In the genomic region with DNA sequence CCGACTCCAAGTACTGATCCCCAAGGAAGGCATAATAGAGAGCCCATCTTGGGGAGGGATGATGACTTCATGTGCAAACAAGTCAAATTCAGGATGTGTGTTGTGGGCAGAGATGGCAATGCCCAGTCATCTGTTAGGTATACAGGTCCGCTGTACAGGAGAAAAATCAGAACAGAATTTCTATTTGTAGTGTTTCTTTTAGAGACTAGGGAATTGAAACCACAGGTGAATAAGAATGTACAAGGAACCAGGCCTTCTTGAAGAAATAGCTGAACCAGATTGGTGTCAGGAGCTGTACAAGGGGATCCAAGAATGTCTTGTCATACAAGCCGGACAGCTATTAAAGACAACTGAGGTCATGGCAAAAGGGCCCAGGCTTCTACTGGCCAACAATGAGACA, we compare ENCODE assay signal across 21 cellular contexts.
DNase-seq lines count a peak whose midpoint lies in the region; ATAC-seq and TF ChIP-seq lines count a peak whose summit lies in the region.
"Had no signal": no experiment of that assay in that cellular context is flagged by ENCODE, and none has a peak within 500 bp of the region (broad histone marks: within the 10 kb centered on the region; RNA-seq: fewer than 3 reads in every experiment).

No MANE protein-coding gene starts in this region.

- H3K9ac ChIP-seq in OCI-LY3 (ENCODE audit: low read length): peak overlapping the region; percentile 49

- peak overlapping the region; percentile 80 for H3K4me2 ChIP-seq in OCI-LY3 (ENCODE audit: low read length)

- peaks cover 10% of the 10 kb centered on the region for H3K36me3 Mint-ChIP-seq in activated naive CD4-positive, alpha-beta T cell treated with anti-CD3 and anti-CD28 coated beads, Interleukin-2, amount 10 ng/mL, durations not matched to agents 7 days and 5 days
- peaks cover 5% of the 10 kb centered on the region for H3K36me3 Mint-ChIP-seq in activated naive CD8-positive, alpha-beta T cell treated with anti-CD3 and anti-CD28 coated beads, Interleukin-2, amount 50 U/mL, for 24 hours (ENCODE audit: low read depth)
- peaks cover under 1 to 2% of the 10 kb centered on the region in 2 donors for H3K36me3 Mint-ChIP-seq in stimulated activated naive B cell treated with anti-CD40 and anti-IgM and Interleukin-4, amounts not matched to agents 10 μg/mL and 1 μg/mL and 100 μg/mL, for 72 hours
- H3K36me3 Mint-ChIP-seq in WTC11: peaks cover under 1% of the 10 kb centered on the region; the same call in 1 of the 2 replicates

- no peaks in the 10 kb centered on the region for H3K36me3 ChIP-seq in OCI-LY3 (replicated peaks; ENCODE audit: low read depth, low read length)
- H3K36me3 ChIP-seq: heart left ventricle had no signal

- peak overlapping the region; percentile 98 for H3K27ac ChIP-seq in OCI-LY3 (ENCODE audit: low read length)
- H3K27ac ChIP-seq: heart left ventricle, testis, VCaP had no signal

- H3K4me1 Mint-ChIP-seq in activated naive CD4-positive, alpha-beta T cell treated with anti-CD3 and anti-CD28 coated beads, Interleukin-2, amount 10 ng/mL, durations not matched to agents 7 days and 5 days: peaks cover 50% of the 10 kb centered on the region
- peaks cover 49% of the 10 kb centered on the region for H3K4me1 Mint-ChIP-seq in activated naive CD8-positive, alpha-beta T cell treated with anti-CD3 and anti-CD28 coated beads, Interleukin-2, amount 50 U/mL, for 24 hours
- peaks cover 37 to 64% of the 10 kb centered on the region in 2 donors for H3K4me1 Mint-ChIP-seq in stimulated activated naive B cell treated with anti-CD40 and anti-IgM and Interleukin-4, amounts not matched to agents 10 μg/mL and 1 μg/mL and 100 μg/mL, for 72 hours
- H3K4me1 Mint-ChIP-seq in WTC11: peaks cover 14% of the 10 kb centered on the region

- no peak overlapping the region for H2AFZ ChIP-seq in OCI-LY3 (ENCODE audit: low read depth, low read length)

- peak overlapping the region; percentile 38 for H3K27ac Mint-ChIP-seq in activated naive CD4-positive, alpha-beta T cell treated with anti-CD3 and anti-CD28 coated beads, Interleukin-2, amount 10 ng/mL, durations not matched to agents 7 days and 5 days
- peak overlapping the region; percentile 43 for H3K27ac Mint-ChIP-seq in activated naive CD8-positive, alpha-beta T cell treated with anti-CD3 and anti-CD28 coated beads, Interleukin-2, amount 50 U/mL, for 24 hours
- H3K27ac Mint-ChIP-seq in stimulated activated naive B cell treated with anti-CD40 and anti-IgM and Interleukin-4, amounts not matched to agents 10 μg/mL and 1 μg/mL and 100 μg/mL, for 72 hours: peak overlapping the region; percentile 86
- H3K27ac Mint-ChIP-seq in WTC11: no peak overlapping the region

- peaks cover 56% of the 10 kb centered on the region for H3K4me1 ChIP-seq in OCI-LY3 (ENCODE audit: low read length)

- ATAC-seq in activated naive CD8-positive, alpha-beta T cell treated with anti-CD3 and anti-CD28 coated beads, Interleukin-2, amount 50 U/mL, for 24 hours: no peak
- peak; percentile 38 to 56 for ATAC-seq in stimulated activated naive B cell treated with anti-CD40 and anti-IgM and Interleukin-4, amounts not matched to agents 10 μg/mL and 1 μg/mL and 100 μg/mL, for 72 hours (replicated peaks)
- ATAC-seq in WTC11: no peak
- ATAC-seq in GM18505 (IDR thresholded peaks at IDR 0.05; ENCODE audit: unreplicated experiment): no peak
- ATAC-seq: effector memory CD8-positive, alpha-beta T cell; heart left ventricle had no signal

- H3K27me3 Mint-ChIP-seq in activated naive CD4-positive, alpha-beta T cell treated with anti-CD3 and anti-CD28 coated beads, Interleukin-2, amount 10 ng/mL, durations not matched to agents 7 days and 5 days: no peaks in the 10 kb centered on the region
- no peaks in the 10 kb centered on the region for H3K27me3 Mint-ChIP-seq in activated naive CD8-positive, alpha-beta T cell treated with anti-CD3 and anti-CD28 coated beads, Interleukin-2, amount 50 U/mL, for 24 hours
- peaks cover 2% of the 10 kb centered on the region in 2 donors for H3K27me3 Mint-ChIP-seq in stimulated activated naive B cell treated with anti-CD40 and anti-IgM and Interleukin-4, amounts not matched to agents 10 μg/mL and 1 μg/mL and 100 μg/mL, for 72 hours
- H3K27me3 Mint-ChIP-seq in WTC11 (ENCODE audit: low read depth): peaks cover 2% of the 10 kb centered on the region; the same call in 1 of the 2 replicates
- H3K27me3 Mint-ChIP-seq: effector memory CD8-positive, alpha-beta T cell had no signal

- no peak for DNase-seq in activated naive CD4-positive, alpha-beta T cell treated with anti-CD3 and anti-CD28 coated beads, Interleukin-2, amount 10 ng/mL, durations not matched to agents 7 days and 5 days
- DNase-seq in activated naive CD4-positive, alpha-beta T cell treated with anti-CD3 and anti-CD28 coated beads, Interleukin-2, amount 50 U/mL, for 16 hours: no peak
- DNase-seq in activated naive CD8-positive, alpha-beta T cell treated with anti-CD3 and anti-CD28 coated beads, Interleukin-2, amount 50 U/mL, for 24 hours: no peak
- peak; percentile 23 for DNase-seq in stimulated activated naive B cell treated with anti-CD40 and anti-IgM and Interleukin-4, amounts not matched to agents 10 μg/mL and 1 μg/mL and 100 μg/mL, for 72 hours
- no peak for DNase-seq in effector CD8-positive, alpha-beta T cell (lab: John Stamatoyannopoulos, UW)
- no peak for DNase-seq in WTC11 (ENCODE audit: low spot score)
- DNase-seq: activated effector memory CD4-positive, alpha-beta T cell treated with anti-CD3 and anti-CD28 coated beads, Interleukin-2, amount 50 U/mL, for 16 hours; Caco-2; effector memory CD8-positive, alpha-beta T cell; GOT3; heart left ventricle; KG1; NCI-H1092; NCI-H2081 treated with DMSO at 0.1 percent for 48 hours; nucleus accumbens; stimulated activated CD8-positive, alpha-beta memory T cell treated with anti-CD3 and anti-CD28 coated beads, Interleukin-4, amount 100 ng/mL, for 48 hours; SW 1271; testis had no signal

- peaks cover 9% of the 10 kb centered on the region for H3K9me3 ChIP-seq in OCI-LY3 (ENCODE audit: insufficient read depth, low read length)
- H3K9me3 ChIP-seq: Caco-2, testis had no signal

- no peaks in the 10 kb centered on the region for H3K27me3 ChIP-seq in OCI-LY3 (ENCODE audit: low read depth, low read length)
- H3K27me3 ChIP-seq: heart left ventricle, testis had no signal

- TF ChIP-seq CTCF in OCI-LY3 (IDR thresholded peaks at IDR 0.05; ENCODE audit: low read depth, low read length) (no peak), WTC11 (IDR thresholded peaks at IDR 0.05) (no peak)

- no peaks in the 10 kb centered on the region for H3K79me2 ChIP-seq in OCI-LY3 (ENCODE audit: low read length)

- H3K9me3 Mint-ChIP-seq in activated naive CD4-positive, alpha-beta T cell treated with anti-CD3 and anti-CD28 coated beads, Interleukin-2, amount 10 ng/mL, durations not matched to agents 7 days and 5 days: peaks cover 12% of the 10 kb centered on the region
- H3K9me3 Mint-ChIP-seq in activated naive CD8-positive, alpha-beta T cell treated with anti-CD3 and anti-CD28 coated beads, Interleukin-2, amount 50 U/mL, for 24 hours: peaks cover 8% of the 10 kb centered on the region
- peaks cover 6 to 7% of the 10 kb centered on the region in 2 donors for H3K9me3 Mint-ChIP-seq in stimulated activated naive B cell treated with anti-CD40 and anti-IgM and Interleukin-4, amounts not matched to agents 10 μg/mL and 1 μg/mL and 100 μg/mL, for 72 hours
- peaks cover 8% of the 10 kb centered on the region for H3K9me3 Mint-ChIP-seq in WTC11
- H3K9me3 Mint-ChIP-seq: effector memory CD8-positive, alpha-beta T cell had no signal

- no peaks in the 10 kb centered on the region for H4K20me1 ChIP-seq in OCI-LY3 (ENCODE audit: insufficient read depth, low read length)

- H3K4me3 Mint-ChIP-seq in activated naive CD4-positive, alpha-beta T cell treated with anti-CD3 and anti-CD28 coated beads, Interleukin-2, amount 10 ng/mL, durations not matched to agents 7 days and 5 days: no peak overlapping the region
- H3K4me3 Mint-ChIP-seq in activated naive CD8-positive, alpha-beta T cell treated with anti-CD3 and anti-CD28 coated beads, Interleukin-2, amount 50 U/mL, for 24 hours: no peak overlapping the region
- H3K4me3 Mint-ChIP-seq in stimulated activated naive B cell treated with anti-CD40 and anti-IgM and Interleukin-4, amounts not matched to agents 10 μg/mL and 1 μg/mL and 100 μg/mL, for 72 hours: peak overlapping the region in 1 of 2 donors; percentile 26
- H3K4me3 Mint-ChIP-seq in WTC11: no peak overlapping the region
- H3K4me3 Mint-ChIP-seq: effector memory CD8-positive, alpha-beta T cell had no signal

- H3K4me3 ChIP-seq in OCI-LY3 (ENCODE audit: low read length): peak overlapping the region; percentile 42
- H3K4me3 ChIP-seq: heart left ventricle, testis had no signal

- POLR2A ChIA-PET in WTC11 (lab: Charles Lee): no interaction called here

- CTCF ChIA-PET in activated naive CD4-positive, alpha-beta T cell treated with anti-CD3 and anti-CD28 coated beads, Interleukin-2, amount 10 ng/mL, durations not matched to agents 7 days and 5 days (lab: Charles Lee): no interaction called here
- CTCF ChIA-PET in WTC11 (lab: Charles Lee): no interaction called here

- no peak for TF ChIP-seq POLR2A in GM18505 (IDR thresholded peaks at IDR 0.05; ENCODE audit: borderline replicate concordance, extremely low read depth, insufficient read depth, insufficient read length)

TF ChIP-seq in WTC11, 78 proteins besides CTCF, POLR2A, EP300 and RAD21:
- TF ChIP-seq SMAD3 (CRISPR knock-in tag; IDR thresholded peaks at IDR 0.05; ENCODE audit: borderline replicate concordance) (no peak), GRHL2 (CRISPR knock-in tag; IDR thresholded peaks at IDR 0.05; ENCODE audit: insufficient replicate concordance, severe bottlenecking) (no peak), SOX15 (CRISPR knock-in tag; IDR thresholded peaks at IDR 0.05) (no peak)

Comparison
In these comparisons a context has a peak if more than half of its experiments do, and no peak if none do; other contexts are left out.
1. ATAC-seq: peak in stimulated activated naive B cell treated with anti-CD40 and anti-IgM and Interleukin-4, amounts not matched to agents 10 μg/mL and 1 μg/mL and 100 μg/mL, for 72 hours (2 of 2); none in activated naive CD8-positive, alpha-beta T cell treated with anti-CD3 and anti-CD28 coated beads, Interleukin-2, amount 50 U/mL, for 24 hours (single experiment), WTC11 (single experiment) and GM18505 (single experiment).